11 cellular contexts compared by ENCODE assay signal in the genomic region with DNA sequence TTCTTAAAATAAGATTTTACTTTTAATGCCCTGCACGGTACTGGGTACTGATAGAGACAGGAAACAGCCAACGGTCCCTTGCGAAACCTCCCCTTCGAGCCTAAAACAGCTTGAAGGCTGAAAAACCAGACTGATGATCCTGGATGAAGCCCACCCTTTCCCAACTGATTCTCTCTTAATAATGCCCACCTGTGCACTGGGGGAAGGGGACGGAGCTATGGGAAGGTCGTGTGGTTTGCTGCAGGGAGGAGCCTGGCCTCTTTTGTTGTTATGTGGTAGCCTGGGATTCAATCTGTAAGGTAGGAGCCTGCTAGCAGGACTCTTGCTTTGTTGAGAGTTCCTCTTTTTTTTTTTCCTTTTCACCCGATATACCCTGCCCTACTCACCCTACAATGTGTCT. TPM values are rescaled to one million over a fixed set of nuclear protein-coding genes. Genes with fewer than 3 reads are reported as not detected.
DNase-seq lines count a peak whose midpoint lies in the region; ATAC-seq and TF ChIP-seq lines count a peak whose summit lies in the region.
"Had no signal": no experiment of that assay in that cellular context is flagged by ENCODE, and none has a peak within 500 bp of the region (broad histone marks: within the 10 kb centered on the region; RNA-seq: fewer than 3 reads in every experiment).

No MANE protein-coding gene starts in this region.

- no CpG with 5 or more reads among the region's 7 CpGs for WGBS in mesendoderm (ENCODE audit: extremely low coverage, insufficient coverage, low lambda C conversion rate)

- H2AK5ac ChIP-seq in mesendoderm (ENCODE audit: low read length), result no peak overlapping the region

- H2AFZ ChIP-seq in neural progenitor cell (replicated peaks), result peak overlapping the region; percentile 99

- no peaks in the 10 kb centered on the region for H3K9me3 ChIP-seq in neural progenitor cell (ENCODE audit: low read depth)

- peak overlapping the region; percentile 90 for H3K27ac Mint-ChIP-seq in activated CD4-positive, alpha-beta T cell treated with anti-CD3 and anti-CD28 coated beads, Interleukin-2, amount 10 ng/mL, durations not matched to agents 24 days and 14 days
- H3K27ac Mint-ChIP-seq in activated naive CD8-positive, alpha-beta T cell treated with anti-CD3 and anti-CD28 coated beads, Interleukin-2, amount 10 ng/mL, durations not matched to agents 7 days and 5 days, result peak overlapping the region; percentile 67
- H3K27ac Mint-ChIP-seq in neural progenitor cell, result no peak overlapping the region
- H3K27ac Mint-ChIP-seq: type B pancreatic cell had no signal

- no peak overlapping the region for H3K27ac ChIP-seq in neural progenitor cell
- no peak overlapping the region for H3K27ac ChIP-seq in mesendoderm (ENCODE audit: low read depth, low read length)

- ATAC-seq in activated naive CD8-positive, alpha-beta T cell treated with anti-CD3 and anti-CD28 coated beads, Interleukin-2, amount 10 ng/mL, durations not matched to agents 7 days and 5 days (ENCODE audit: low read depth), result no peak
- ATAC-seq in GM21825 (IDR thresholded peaks at IDR 0.05; ENCODE audit: unreplicated experiment), result no peak

- no peaks in the 10 kb centered on the region for H3K27me3 ChIP-seq in neural progenitor cell
- H3K27me3 ChIP-seq in mesendoderm (ENCODE audit: insufficient read depth, low read length, poor library complexity), result no peaks in the 10 kb centered on the region

- TF ChIP-seq CTCF in neural progenitor cell (IDR thresholded peaks at IDR 0.05), result no peak

- H3K36me3 ChIP-seq in neural progenitor cell, result no peaks in the 10 kb centered on the region
- H3K36me3 ChIP-seq in mesendoderm (ENCODE audit: control insufficient read depth, insufficient read depth, low read length), result no peaks in the 10 kb centered on the region

- H3K79me2 ChIP-seq in neural progenitor cell (ENCODE audit: low read depth), result no peaks in the 10 kb centered on the region
- no peaks in the 10 kb centered on the region for H3K79me2 ChIP-seq in mesendoderm (ENCODE audit: control insufficient read depth, insufficient read depth, low read length)

- intact Hi-C loops in activated CD4-positive, alpha-beta T cell treated with anti-CD3 and anti-CD28 coated beads, Interleukin-2, amount 10 ng/mL, durations not matched to agents 24 days and 14 days (cut with micrococcal nuclease), result no loop called here

- H3K23ac ChIP-seq in mesendoderm (ENCODE audit: low read length), result no peak overlapping the region

- no peaks in the 10 kb centered on the region for H4K20me1 ChIP-seq in neural progenitor cell (ENCODE audit: low read depth)

- H3K4me3 Mint-ChIP-seq in activated CD4-positive, alpha-beta T cell treated with anti-CD3 and anti-CD28 coated beads, Interleukin-2, amount 10 ng/mL, durations not matched to agents 24 days and 14 days, result peak overlapping the region; percentile 67
- H3K4me3 Mint-ChIP-seq in activated naive CD8-positive, alpha-beta T cell treated with anti-CD3 and anti-CD28 coated beads, Interleukin-2, amount 10 ng/mL, durations not matched to agents 7 days and 5 days, result peak overlapping the region; percentile 38
- no peak overlapping the region for H3K4me3 Mint-ChIP-seq in neural progenitor cell
- H3K4me3 Mint-ChIP-seq: type B pancreatic cell had no signal

- no peak overlapping the region for H3K4ac ChIP-seq in mesendoderm (ENCODE audit: low read depth, low read length)

- peak; percentile 54 for DNase-seq in activated CD4-positive, alpha-beta T cell treated with anti-CD3 and anti-CD28 coated beads, Interleukin-2, amount 10 ng/mL, durations not matched to agents 24 days and 14 days
- no peak for DNase-seq in activated CD4-positive, alpha-beta T cell treated with anti-CD3 and anti-CD28 coated beads for 1 hour
- DNase-seq in NAMALWA (ENCODE audit: low spot score) (peak; percentile 52), neural progenitor cell (ENCODE audit: low spot score) (no peak), AG20443 (ENCODE audit: low spot score) (no peak), mesendoderm (no peak)
- no peak for DNase-seq in activated naive CD8-positive, alpha-beta T cell treated with anti-CD3 and anti-CD28 coated beads, Interleukin-2, amount 10 ng/mL, durations not matched to agents 7 days and 5 days
- DNase-seq: effector CD8-positive, alpha-beta T cell had no signal

- H3K9ac ChIP-seq in neural progenitor cell, result no peak overlapping the region
- no peak overlapping the region for H3K9ac ChIP-seq in mesendoderm (ENCODE audit: low read length)

- H3K56ac ChIP-seq in mesendoderm (ENCODE audit: low read length), result no peak overlapping the region

- peaks cover 57% of the 10 kb centered on the region for H3K36me3 Mint-ChIP-seq in activated CD4-positive, alpha-beta T cell treated with anti-CD3 and anti-CD28 coated beads, Interleukin-2, amount 10 ng/mL, durations not matched to agents 24 days and 14 days (ENCODE audit: low read depth)
- peaks cover 59% of the 10 kb centered on the region for H3K36me3 Mint-ChIP-seq in activated naive CD8-positive, alpha-beta T cell treated with anti-CD3 and anti-CD28 coated beads, Interleukin-2, amount 10 ng/mL, durations not matched to agents 7 days and 5 days
- no peaks in the 10 kb centered on the region for H3K36me3 Mint-ChIP-seq in neural progenitor cell
- H3K36me3 Mint-ChIP-seq: type B pancreatic cell had no signal

- H2BK120ac ChIP-seq in mesendoderm (ENCODE audit: low read depth, low read length), result no peak overlapping the region

- H3K4me2 ChIP-seq in neural progenitor cell (no peak overlapping the region), mesendoderm (ENCODE audit: low read length) (no peak overlapping the region)

- no peaks in the 10 kb centered on the region for H3K27me3 Mint-ChIP-seq in activated CD4-positive, alpha-beta T cell treated with anti-CD3 and anti-CD28 coated beads, Interleukin-2, amount 10 ng/mL, durations not matched to agents 24 days and 14 days
- no peaks in the 10 kb centered on the region for H3K27me3 Mint-ChIP-seq in activated naive CD8-positive, alpha-beta T cell treated with anti-CD3 and anti-CD28 coated beads, Interleukin-2, amount 10 ng/mL, durations not matched to agents 7 days and 5 days
- H3K27me3 Mint-ChIP-seq in neural progenitor cell (ENCODE audit: insufficient read depth, low read depth), result no peaks in the 10 kb centered on the region
- H3K27me3 Mint-ChIP-seq: type B pancreatic cell had no signal

- H4K5ac ChIP-seq in mesendoderm (ENCODE audit: low read length), result no peak overlapping the region

- H3F3A ChIP-seq in neural progenitor cell (ENCODE audit: low read depth), result no peaks in the 10 kb centered on the region

- no peak overlapping the region for H3K18ac ChIP-seq in mesendoderm (ENCODE audit: low read length)

- no peak overlapping the region for H2BK5ac ChIP-seq in mesendoderm (ENCODE audit: low read length)

- H3K79me1 ChIP-seq in mesendoderm (ENCODE audit: low read length), result no peaks in the 10 kb centered on the region

- POLR2A ChIA-PET in activated naive CD8-positive, alpha-beta T cell treated with anti-CD3 and anti-CD28 coated beads, Interleukin-2, amount 10 ng/mL, durations not matched to agents 7 days and 5 days (lab: Charles Lee), result no interaction called here

- peaks cover 54% of the 10 kb centered on the region for H3K4me1 Mint-ChIP-seq in activated CD4-positive, alpha-beta T cell treated with anti-CD3 and anti-CD28 coated beads, Interleukin-2, amount 10 ng/mL, durations not matched to agents 24 days and 14 days
- peaks cover 42% of the 10 kb centered on the region for H3K4me1 Mint-ChIP-seq in activated naive CD8-positive, alpha-beta T cell treated with anti-CD3 and anti-CD28 coated beads, Interleukin-2, amount 10 ng/mL, durations not matched to agents 7 days and 5 days
- peaks cover 2% of the 10 kb centered on the region for H3K4me1 Mint-ChIP-seq in neural progenitor cell

- no peak overlapping the region for H3K4me3 ChIP-seq in neural progenitor cell
- no peak overlapping the region for H3K4me3 ChIP-seq in mesendoderm (ENCODE audit: low read length)

- no peak overlapping the region for H2BK15ac ChIP-seq in mesendoderm (replicated peaks; ENCODE audit: low read depth)

- H4K8ac ChIP-seq in mesendoderm (ENCODE audit: low read depth, low read length), result no peak overlapping the region

- H3K9me3 Mint-ChIP-seq in activated CD4-positive, alpha-beta T cell treated with anti-CD3 and anti-CD28 coated beads, Interleukin-2, amount 10 ng/mL, durations not matched to agents 24 days and 14 days, result no peaks in the 10 kb centered on the region
- peaks cover 3% of the 10 kb centered on the region for H3K9me3 Mint-ChIP-seq in activated naive CD8-positive, alpha-beta T cell treated with anti-CD3 and anti-CD28 coated beads, Interleukin-2, amount 10 ng/mL, durations not matched to agents 7 days and 5 days
- H3K9me3 Mint-ChIP-seq in neural progenitor cell, result no peaks in the 10 kb centered on the region
- H3K9me3 Mint-ChIP-seq: type B pancreatic cell had no signal

- no peaks in the 10 kb centered on the region for H3K4me1 ChIP-seq in neural progenitor cell
- H3K4me1 ChIP-seq in mesendoderm (ENCODE audit: control insufficient read depth, low read depth, low read length), result no peaks in the 10 kb centered on the region

RNA-seq across cellular contexts. Expression of a gene that starts 25.6 kb away (rescaled TPM):
- 86.4 and 92.7 TPM in 2 replicates for total RNA-seq in activated CD4-positive, alpha-beta T cell treated with anti-CD3 and anti-CD28 coated beads, Interleukin-2, amount 10 ng/mL, durations not matched to agents 24 days and 14 days
- total RNA-seq in activated naive CD8-positive, alpha-beta T cell treated with anti-CD3 and anti-CD28 coated beads, Interleukin-2, amount 10 ng/mL, durations not matched to agents 7 days and 5 days, result 100 to 1,000 TPM; 121 to 125 TPM
- 1.2 TPM in 1 of 2 replicates, not detected in the other for total RNA-seq in neural progenitor cell (ENCODE audit: low replicate concordance)
- 11.0 TPM for polyA plus RNA-seq in mesendoderm (2013, experiment 1 of 2)
- 17.5 TPM for polyA plus RNA-seq in mesendoderm (2013, experiment 2 of 2)
- total RNA-seq: A673 had no signal

Comparison
In these comparisons a context has a peak if more than half of its experiments do, and no peak if none do; other contexts are left out.
1. DNase-seq: peak in activated CD4-positive, alpha-beta T cell treated with anti-CD3 and anti-CD28 coated beads, Interleukin-2, amount 10 ng/mL, durations not matched to agents 24 days and 14 days (single experiment) and NAMALWA (single experiment); none in activated CD4-positive, alpha-beta T cell treated with anti-CD3 and anti-CD28 coated beads for 1 hour (single experiment), activated naive CD8-positive, alpha-beta T cell treated with anti-CD3 and anti-CD28 coated beads, Interleukin-2, amount 10 ng/mL, durations not matched to agents 7 days and 5 days (single experiment), neural progenitor cell (single experiment), AG20443 (single experiment) and mesendoderm (single experiment).
2. RNA of a gene that starts 25.6 kb away (total RNA-seq): 121 to 125 TPM in activated naive CD8-positive, alpha-beta T cell treated with anti-CD3 and anti-CD28 coated beads, Interleukin-2, amount 10 ng/mL, durations not matched to agents 7 days and 5 days and 86.4 to 92.7 TPM in activated CD4-positive, alpha-beta T cell treated with anti-CD3 and anti-CD28 coated beads, Interleukin-2, amount 10 ng/mL, durations not matched to agents 24 days and 14 days; 1.2 TPM in neural progenitor cell; every median in the first group is over 10 times any median in the second.